10 cellular contexts compared by ENCODE assay signal in the genomic region with DNA sequence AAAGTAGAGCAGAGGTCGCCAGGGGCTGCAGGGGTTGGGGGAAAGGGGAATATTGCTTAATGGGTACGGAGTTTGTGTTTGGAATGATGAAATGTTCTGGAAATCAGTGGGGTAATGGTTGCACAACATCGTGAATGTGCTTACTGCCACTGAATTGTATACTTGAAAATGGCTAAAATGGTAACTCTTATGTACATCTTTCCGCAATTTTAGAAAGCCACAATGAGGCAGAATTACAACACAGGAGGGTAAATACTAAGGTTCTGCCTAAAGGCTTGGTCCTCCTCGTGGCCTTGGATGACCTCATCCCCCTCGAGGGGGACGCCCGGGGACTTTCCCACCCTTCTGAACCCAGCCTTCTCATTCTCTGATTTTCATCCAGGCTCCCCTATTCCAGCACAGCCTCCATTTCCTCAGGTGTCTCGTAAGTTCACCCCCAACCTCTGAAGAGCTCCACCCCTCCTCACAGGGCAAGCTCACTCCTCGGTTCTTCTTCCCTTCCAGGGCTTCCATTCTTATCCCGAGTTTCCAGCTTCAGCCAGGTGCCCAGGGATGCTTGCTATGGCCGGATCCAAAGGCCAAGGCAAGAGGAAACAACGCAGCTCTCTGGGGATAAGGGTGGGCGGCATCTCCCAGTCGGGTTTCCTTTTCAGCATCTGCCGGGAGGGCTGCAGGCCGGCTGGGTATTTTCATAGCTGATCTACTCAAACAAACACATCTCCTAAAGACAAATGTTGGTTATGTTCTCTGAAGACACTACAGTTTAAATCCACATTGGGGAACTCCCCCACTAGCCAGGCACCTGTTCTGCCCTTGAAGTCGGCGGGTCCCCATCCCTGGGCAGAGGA.
DNase-seq lines count a peak whose midpoint lies in the region; ATAC-seq, FAIRE-seq and TF ChIP-seq lines count a peak whose summit lies in the region.
"Had no signal": no experiment of that assay in that cellular context is flagged by ENCODE, and none has a peak within 500 bp of the region (broad histone marks: within the 10 kb centered on the region; RNA-seq: fewer than 3 reads in every experiment).

No MANE protein-coding gene starts in this region.

- H3K27me3 Mint-ChIP-seq in stimulated activated naive B cell treated with anti-CD40 and anti-IgM and Interleukin-4, amounts not matched to agents 10 μg/mL and 1 μg/mL and 100 μg/mL, for 72 hours, result peaks cover 7 to 16% of the 10 kb centered on the region in 2 donors
- peaks cover 13% of the 10 kb centered on the region for H3K27me3 Mint-ChIP-seq in activated T-helper 1 cell treated with anti-CD3 and anti-CD28 coated beads, Interleukin-12 subunit alpha, Interleukin-12 subunit beta, Interleukin-2, Interleukin-4 antibody, amounts not matched to agents 30 ng/mL and 10 ng/mL and 1 ng/mL, durations not matched to agents 14 hours and 24 hours and 36 hours (ENCODE audit: insufficient read depth)
- H3K27me3 Mint-ChIP-seq in HFFc6 (ENCODE audit: insufficient read depth), result peaks cover 12% of the 10 kb centered on the region

- DNase-seq in GM19239 (ENCODE audit: insufficient read length, low spot score) (peak; percentile 16), amniotic epithelial cell (ENCODE audit: low read depth) (peak; percentile 48), T1000 (lab: John Stamatoyannopoulos, UW) (no peak), HFFc6 (no peak)
- DNase-seq in stimulated activated naive B cell treated with anti-CD40 and anti-IgM and Interleukin-4, amounts not matched to agents 10 μg/mL and 1 μg/mL and 100 μg/mL, for 72 hours, result peak; percentile 36
- DNase-seq in activated T-helper 1 cell treated with anti-CD3 and anti-CD28 coated beads, Interleukin-12 subunit alpha, Interleukin-12 subunit beta, Interleukin-2, Interleukin-4 antibody, amounts not matched to agents 30 ng/mL and 10 ng/mL and 1 ng/mL, durations not matched to agents 14 hours and 24 hours and 36 hours (ENCODE audit: low spot score), result no peak
- DNase-seq in activated T-cell treated with anti-CD3 and anti-CD28 coated beads, Interleukin-2, amount 50 U/mL, for 48 hours, result no peak
- DNase-seq: activated CD4-positive, alpha-beta T cell treated with anti-CD3 and anti-CD28 coated beads, Interleukin-2, amount 10 ng/mL, durations not matched to agents 24 days and 14 days; NCI-H2227 treated with DMSO at 0.1 percent for 48 hours had no signal

- H3K9me3 Mint-ChIP-seq in stimulated activated naive B cell treated with anti-CD40 and anti-IgM and Interleukin-4, amounts not matched to agents 10 μg/mL and 1 μg/mL and 100 μg/mL, for 72 hours, result peaks cover 2 to 7% of the 10 kb centered on the region in 2 donors
- peaks cover 4% of the 10 kb centered on the region for H3K9me3 Mint-ChIP-seq in activated T-helper 1 cell treated with anti-CD3 and anti-CD28 coated beads, Interleukin-12 subunit alpha, Interleukin-12 subunit beta, Interleukin-2, Interleukin-4 antibody, amounts not matched to agents 30 ng/mL and 10 ng/mL and 1 ng/mL, durations not matched to agents 14 hours and 24 hours and 36 hours
- no peaks in the 10 kb centered on the region for H3K9me3 Mint-ChIP-seq in HFFc6

- intact Hi-C loops in activated T-helper 1 cell treated with anti-CD3 and anti-CD28 coated beads, Interleukin-12 subunit alpha, Interleukin-12 subunit beta, Interleukin-2, Interleukin-4 antibody, amounts not matched to agents 30 ng/mL and 10 ng/mL and 1 ng/mL, durations not matched to agents 14 hours and 24 hours and 36 hours (cut with micrococcal nuclease), result no loop called here

- peak overlapping the region; percentile 45 to 71 for H3K4me3 Mint-ChIP-seq in stimulated activated naive B cell treated with anti-CD40 and anti-IgM and Interleukin-4, amounts not matched to agents 10 μg/mL and 1 μg/mL and 100 μg/mL, for 72 hours
- H3K4me3 Mint-ChIP-seq in activated T-helper 1 cell treated with anti-CD3 and anti-CD28 coated beads, Interleukin-12 subunit alpha, Interleukin-12 subunit beta, Interleukin-2, Interleukin-4 antibody, amounts not matched to agents 30 ng/mL and 10 ng/mL and 1 ng/mL, durations not matched to agents 14 hours and 24 hours and 36 hours, result no peak overlapping the region
- H3K4me3 Mint-ChIP-seq in HFFc6, result no peak overlapping the region
- H3K4me3 Mint-ChIP-seq: activated CD4-positive, alpha-beta T cell treated with anti-CD3 and anti-CD28 coated beads, Interleukin-2, amount 10 ng/mL, durations not matched to agents 24 days and 14 days had no signal

- peak; percentile 68 for ATAC-seq in HG02981 (IDR thresholded peaks at IDR 0.05; ENCODE audit: unreplicated experiment)
- ATAC-seq in stimulated activated naive B cell treated with anti-CD40 and anti-IgM and Interleukin-4, amounts not matched to agents 10 μg/mL and 1 μg/mL and 100 μg/mL, for 72 hours (replicated peaks), result peak; percentile 80 to 86

- H3K27ac Mint-ChIP-seq in stimulated activated naive B cell treated with anti-CD40 and anti-IgM and Interleukin-4, amounts not matched to agents 10 μg/mL and 1 μg/mL and 100 μg/mL, for 72 hours, result peak overlapping the region; percentile 92
- H3K27ac Mint-ChIP-seq in activated T-helper 1 cell treated with anti-CD3 and anti-CD28 coated beads, Interleukin-12 subunit alpha, Interleukin-12 subunit beta, Interleukin-2, Interleukin-4 antibody, amounts not matched to agents 30 ng/mL and 10 ng/mL and 1 ng/mL, durations not matched to agents 14 hours and 24 hours and 36 hours, result no peak overlapping the region
- H3K27ac Mint-ChIP-seq in HFFc6, result no peak overlapping the region
- H3K27ac Mint-ChIP-seq: activated CD4-positive, alpha-beta T cell treated with anti-CD3 and anti-CD28 coated beads, Interleukin-2, amount 10 ng/mL, durations not matched to agents 24 days and 14 days had no signal

- FAIRE-seq in GM19239 (lab: Jason Lieb, UNC), result peak; percentile 82

- peaks cover 25 to 29% of the 10 kb centered on the region in 2 donors for H3K4me1 Mint-ChIP-seq in stimulated activated naive B cell treated with anti-CD40 and anti-IgM and Interleukin-4, amounts not matched to agents 10 μg/mL and 1 μg/mL and 100 μg/mL, for 72 hours
- peaks cover 22% of the 10 kb centered on the region for H3K4me1 Mint-ChIP-seq in activated T-helper 1 cell treated with anti-CD3 and anti-CD28 coated beads, Interleukin-12 subunit alpha, Interleukin-12 subunit beta, Interleukin-2, Interleukin-4 antibody, amounts not matched to agents 30 ng/mL and 10 ng/mL and 1 ng/mL, durations not matched to agents 14 hours and 24 hours and 36 hours (ENCODE audit: low read depth)
- peaks cover 6% of the 10 kb centered on the region; the same call in 1 of the 2 replicates for H3K4me1 Mint-ChIP-seq in HFFc6 (ENCODE audit: low read depth)

- H3K36me3 Mint-ChIP-seq in stimulated activated naive B cell treated with anti-CD40 and anti-IgM and Interleukin-4, amounts not matched to agents 10 μg/mL and 1 μg/mL and 100 μg/mL, for 72 hours, result peaks cover 1 to 3% of the 10 kb centered on the region in 2 donors
- H3K36me3 Mint-ChIP-seq in activated T-helper 1 cell treated with anti-CD3 and anti-CD28 coated beads, Interleukin-12 subunit alpha, Interleukin-12 subunit beta, Interleukin-2, Interleukin-4 antibody, amounts not matched to agents 30 ng/mL and 10 ng/mL and 1 ng/mL, durations not matched to agents 14 hours and 24 hours and 36 hours (ENCODE audit: low read depth), result peaks cover 3% of the 10 kb centered on the region
- H3K36me3 Mint-ChIP-seq in HFFc6 (ENCODE audit: low read depth), result 0 out of 2 replicates have a peak, but pooled peaks cover 5% of the 10 kb centered on the region

- no peak for TF ChIP-seq CTCF in HFFc6 (IDR thresholded peaks at IDR 0.05)

Comparison
In these comparisons a context has a peak if more than half of its experiments do, and no peak if none do; other contexts are left out.
1. DNase-seq: peak in GM19239 (single experiment), amniotic epithelial cell (single experiment) and stimulated activated naive B cell treated with anti-CD40 and anti-IgM and Interleukin-4, amounts not matched to agents 10 μg/mL and 1 μg/mL and 100 μg/mL, for 72 hours (single experiment); none in activated T-helper 1 cell treated with anti-CD3 and anti-CD28 coated beads, Interleukin-12 subunit alpha, Interleukin-12 subunit beta, Interleukin-2, Interleukin-4 antibody, amounts not matched to agents 30 ng/mL and 10 ng/mL and 1 ng/mL, durations not matched to agents 14 hours and 24 hours and 36 hours (single experiment), T1000 (single experiment), HFFc6 (single experiment) and activated T-cell treated with anti-CD3 and anti-CD28 coated beads, Interleukin-2, amount 50 U/mL, for 48 hours (0 of 2).
2. H3K4me3 Mint-ChIP-seq: peak in stimulated activated naive B cell treated with anti-CD40 and anti-IgM and Interleukin-4, amounts not matched to agents 10 μg/mL and 1 μg/mL and 100 μg/mL, for 72 hours (2 of 2); none in activated T-helper 1 cell treated with anti-CD3 and anti-CD28 coated beads, Interleukin-12 subunit alpha, Interleukin-12 subunit beta, Interleukin-2, Interleukin-4 antibody, amounts not matched to agents 30 ng/mL and 10 ng/mL and 1 ng/mL, durations not matched to agents 14 hours and 24 hours and 36 hours (single experiment) and HFFc6 (single experiment).